In the genomic region with DNA sequence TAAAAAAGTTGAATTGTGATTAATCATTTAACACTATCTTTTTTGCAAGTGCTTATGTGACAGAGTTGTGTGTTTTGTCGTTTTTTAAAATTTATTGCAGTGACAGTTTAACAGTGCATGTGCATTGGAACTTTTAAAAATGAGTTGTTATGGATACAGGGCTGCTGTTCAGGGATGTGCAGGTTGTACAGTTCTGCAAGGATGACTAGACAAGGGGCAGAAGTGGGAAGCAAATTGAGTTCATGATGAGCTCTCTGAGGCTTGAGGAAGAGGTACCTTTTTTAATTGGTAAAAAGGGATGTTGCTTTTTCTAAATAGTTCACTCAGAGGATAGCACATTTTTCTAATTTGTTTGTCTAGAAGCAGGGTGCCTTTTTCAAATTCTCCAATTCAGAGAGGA, we compare ENCODE assay signal across 1 cellular context.
A peak's percentile ranks its signal among the peaks of the same experiment; 100 is the strongest.
TF ChIP-seq lines count a peak whose summit lies in the region.

No MANE protein-coding gene starts in this region.

TF ChIP-seq in HEK293T, 16 proteins besides CTCF, POLR2A, EP300 and RAD21:
- TF ChIP-seq, protein P1, sequence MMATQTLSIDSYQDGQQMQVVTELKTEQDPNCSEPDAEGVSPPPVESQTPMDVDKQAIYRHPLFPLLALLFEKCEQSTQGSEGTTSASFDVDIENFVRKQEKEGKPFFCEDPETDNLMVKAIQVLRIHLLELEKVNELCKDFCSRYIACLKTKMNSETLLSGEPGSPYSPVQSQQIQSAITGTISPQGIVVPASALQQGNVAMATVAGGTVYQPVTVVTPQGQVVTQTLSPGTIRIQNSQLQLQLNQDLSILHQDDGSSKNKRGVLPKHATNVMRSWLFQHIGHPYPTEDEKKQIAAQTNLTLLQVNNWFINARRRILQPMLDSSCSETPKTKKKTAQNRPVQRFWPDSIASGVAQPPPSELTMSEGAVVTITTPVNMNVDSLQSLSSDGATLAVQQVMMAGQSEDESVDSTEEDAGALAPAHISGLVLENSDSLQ (IDR thresholded peaks at IDR 0.05): peak; percentile 76; the same call in 1 of the 2 replicates
- TF ChIP-seq HDGF (IDR thresholded peaks at IDR 0.05; ENCODE audit: borderline replicate concordance) (no peak), TARDBP (IDR thresholded peaks at IDR 0.05) (no peak), FOXA1 (IDR thresholded peaks at IDR 0.05) (no peak)
